ENCODE assay signal across 1 cellular context in genomic region chr17:65794572-65794971, GRCh38.
TF ChIP-seq lines count a peak whose summit lies in the region.

No MANE protein-coding gene starts in this region.

TF ChIP-seq in H1, 55 proteins besides CTCF, POLR2A, EP300 and RAD21 (continued from another document):
- TF ChIP-seq ATF3 (IDR thresholded peaks at IDR 0.05; ENCODE audit: insufficient read depth, low read depth, low read length) (no peak), TAF1 (IDR thresholded peaks at IDR 0.05; ENCODE audit: low read depth, low read length) (no peak)
